In the genomic region with DNA sequence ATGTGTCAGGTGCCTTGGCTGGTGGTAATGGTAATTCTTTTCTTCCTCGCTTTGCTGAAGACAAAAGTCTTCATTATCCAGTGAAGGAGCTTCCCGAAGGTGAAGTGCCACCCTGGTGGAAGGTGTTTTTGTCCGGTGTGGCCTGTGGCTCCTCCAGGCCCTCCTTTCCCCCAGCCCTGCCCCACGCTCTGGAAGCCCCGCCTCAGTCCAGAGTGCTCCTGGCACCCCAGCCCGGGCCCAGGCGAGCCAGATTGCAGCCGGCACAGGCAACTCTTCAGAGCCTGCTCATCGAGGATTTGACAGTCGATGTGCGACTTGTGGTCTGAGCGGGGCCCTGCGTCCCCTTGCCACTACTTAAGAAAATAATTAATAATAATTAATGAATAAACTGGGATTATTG, we compare ENCODE assay signal across 28 cellular contexts.
"Had no signal": no experiment of that assay in that cellular context is flagged by ENCODE, and none has a peak within 500 bp of the region (broad histone marks: within the 10 kb centered on the region; RNA-seq: fewer than 3 reads in every experiment).

No MANE protein-coding gene starts in this region.

- ATAC-seq: effector memory CD8-positive, alpha-beta T cell; esophagus mucosa; gastrocnemius medialis; heart right ventricle; left colon; left lung; left ventricle myocardium superior; lower lobe of right lung; mucosa of descending colon had no signal

- FAIRE-seq: colon, endometrium, islet of Langerhans, keratinocyte had no signal

- H3K9me3 ChIP-seq: esophagus squamous epithelium, gastrocnemius medialis, heart right ventricle, left lung, lower lobe of right lung, mucosa of descending colon had no signal

- H3K9me3 Mint-ChIP-seq: effector memory CD8-positive, alpha-beta T cell; endodermal cell; mesothelial cell of epicardium had no signal

- H3K4me1 Mint-ChIP-seq: mesothelial cell of epicardium had no signal

- H3K4me1 ChIP-seq: esophagus squamous epithelium, left lung, lower lobe of right lung had no signal

- H3K4me3 ChIP-seq: coronary artery, esophagus squamous epithelium, gastrocnemius medialis, heart right ventricle, left lung, lower lobe of right lung, mucosa of descending colon had no signal

- H3K36me3 Mint-ChIP-seq: mesothelial cell of epicardium had no signal

- H3K27ac ChIP-seq: coronary artery, epithelial cell of prostate, esophagus squamous epithelium, gastrocnemius medialis, heart right ventricle, left lung, lower lobe of right lung had no signal

- H3K4me3 Mint-ChIP-seq: effector memory CD8-positive, alpha-beta T cell; endodermal cell; mesothelial cell of epicardium had no signal

- H3K27ac Mint-ChIP-seq: endodermal cell, mesothelial cell of epicardium had no signal

- H3K36me3 ChIP-seq: esophagus squamous epithelium, gastrocnemius medialis, heart right ventricle, left lung, lower lobe of right lung had no signal

- DNase-seq: dermis blood vessel endothelial cell; effector CD8-positive, alpha-beta T cell; effector memory CD8-positive, alpha-beta T cell; endodermal cell; erythroblast; esophagus squamous epithelium; foreskin fibroblast; foreskin melanocyte; gastrocnemius medialis; glutamatergic neuron; head of caudate nucleus; heart right ventricle; hippocampal formation; kidney glomerular epithelial cell; left colon; left lung; left ventricle myocardium superior; lower lobe of right lung; mesenchymal stem cell had no signal
